Comparison of ENCODE assay signal across 8 cellular contexts in the genomic region with DNA sequence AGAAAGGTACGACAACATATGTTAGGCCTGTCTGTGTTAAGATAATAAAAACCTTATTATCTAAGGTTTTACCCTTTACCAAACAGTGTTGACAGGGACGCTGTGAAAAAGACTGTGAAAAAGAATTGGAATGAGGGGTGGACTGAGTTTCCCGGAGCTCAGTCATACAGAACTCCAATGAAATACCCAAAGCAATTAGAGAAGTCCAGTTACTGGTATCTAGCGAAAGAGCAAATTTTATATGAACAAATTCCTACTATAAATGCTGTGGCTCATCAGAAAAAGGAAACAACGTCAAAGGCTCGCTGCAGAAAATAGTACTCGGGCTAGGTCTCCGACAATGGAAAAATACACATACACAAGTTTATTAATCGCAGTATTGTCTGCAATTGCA. TPM values are rescaled to one million over a fixed set of nuclear protein-coding genes. Genes with fewer than 3 reads are reported as not detected.
DNase-seq lines count a peak whose midpoint lies in the region; ATAC-seq lines count a peak whose summit lies in the region.

No MANE protein-coding gene starts in this region.

- peak overlapping the region; percentile 98 for H3K4me3 Mint-ChIP-seq in activated T-helper 2 cell treated with anti-CD3 and anti-CD28 coated beads, Interferon-gamma antibody, Interleukin-2, Interleukin-4, amounts not matched to agents 10 μg/mL and 5 μg/mL and 100 μg/mL, durations not matched to agents 14 hours and 24 hours and 36 hours (ENCODE audit: low read depth)

- no peaks in the 10 kb centered on the region for H3K9me3 Mint-ChIP-seq in activated T-helper 2 cell treated with anti-CD3 and anti-CD28 coated beads, Interferon-gamma antibody, Interleukin-2, Interleukin-4, amounts not matched to agents 10 μg/mL and 5 μg/mL and 100 μg/mL, durations not matched to agents 14 hours and 24 hours and 36 hours

- peaks cover 20% of the 10 kb centered on the region for H3K36me3 Mint-ChIP-seq in activated T-helper 2 cell treated with anti-CD3 and anti-CD28 coated beads, Interferon-gamma antibody, Interleukin-2, Interleukin-4, amounts not matched to agents 10 μg/mL and 5 μg/mL and 100 μg/mL, durations not matched to agents 14 hours and 24 hours and 36 hours (ENCODE audit: low read depth)

- ATAC-seq in HG02798 (IDR thresholded peaks at IDR 0.05; ENCODE audit: poor library complexity, unreplicated experiment) (peak; percentile 11), GM18519 (IDR thresholded peaks at IDR 0.05; ENCODE audit: low FRiP score, unreplicated experiment) (no peak)

- peak overlapping the region; percentile 83 to 98 (median 93) for H3K4me2 ChIP-seq in BLaER1 treated with 17β-estradiol and CSF1 and Interleukin-3, amounts not matched to agents 10 nM and 100 nM

- DNase-seq in activated T-helper 2 cell treated with anti-CD3 and anti-CD28 coated beads, Interferon-gamma antibody, Interleukin-2, Interleukin-4, amounts not matched to agents 10 μg/mL and 5 μg/mL and 100 μg/mL, durations not matched to agents 14 hours and 24 hours and 36 hours (ENCODE audit: low spot score) = no peak
- peak in 1 of 49 donors; percentile 18 for DNase-seq in substantia nigra (lab: John Stamatoyannopoulos, UW)
- no peak for DNase-seq in stimulated activated naive CD4-positive, alpha-beta T cell (lab: John Stamatoyannopoulos, UW)
- no peak for DNase-seq in kidney glomerular epithelial cell (lab: John Stamatoyannopoulos, UW)

- no peaks in the 10 kb centered on the region for H3K9me3 ChIP-seq in BLaER1 treated with 17β-estradiol and CSF1 and Interleukin-3, amounts not matched to agents 10 nM and 100 nM (replicated peaks in 1 of 11)
- no peaks in the 10 kb centered on the region for H3K9me3 ChIP-seq in iPS-18c (ENCODE audit: control insufficient read depth, insufficient read depth, low read length)

- H3K4me1 ChIP-seq in BLaER1 treated with 17β-estradiol and CSF1 and Interleukin-3, amounts not matched to agents 10 nM and 100 nM = peaks cover 24 to 34% (median 33%) of the 10 kb centered on the region in 10 experiments

- peak overlapping the region; percentile 88 to 99 (median 94); a peak in 21 of 22 replicates for H3K27ac ChIP-seq in BLaER1 treated with 17β-estradiol and CSF1 and Interleukin-3, amounts not matched to agents 10 nM and 100 nM
- peak overlapping the region; percentile 97 for H3K27ac ChIP-seq in substantia nigra (ENCODE audit: low read depth, low read length, poor library complexity, severe bottlenecking)

- intact Hi-C loops in activated T-helper 2 cell treated with anti-CD3 and anti-CD28 coated beads, Interferon-gamma antibody, Interleukin-2, Interleukin-4, amounts not matched to agents 10 μg/mL and 5 μg/mL and 100 μg/mL, durations not matched to agents 14 hours and 24 hours and 36 hours (cut with micrococcal nuclease) = loop anchor here (1.0 kb wide), 4 partner anchors 19 to 134 kb away; a partner anchor contains a TSS

- H3K4me1 Mint-ChIP-seq in activated T-helper 2 cell treated with anti-CD3 and anti-CD28 coated beads, Interferon-gamma antibody, Interleukin-2, Interleukin-4, amounts not matched to agents 10 μg/mL and 5 μg/mL and 100 μg/mL, durations not matched to agents 14 hours and 24 hours and 36 hours (ENCODE audit: low read depth) = peaks cover 35% of the 10 kb centered on the region

- peak overlapping the region; percentile 89 to 97 (median 91) for H3K9ac ChIP-seq in BLaER1 treated with 17β-estradiol and CSF1 and Interleukin-3, amounts not matched to agents 10 nM and 100 nM

- H4K20me1 ChIP-seq in BLaER1 treated with 17β-estradiol and CSF1 and Interleukin-3, amounts not matched to agents 10 nM and 100 nM = peaks cover 0 to 42% (median 23%) of the 10 kb centered on the region in 11 experiments; a peak in 12 of 22 replicates

- peaks cover 13 to 29% (median 19%) of the 10 kb centered on the region in 11 experiments; a peak in 21 of 22 replicates for H3K36me3 ChIP-seq in BLaER1 treated with 17β-estradiol and CSF1 and Interleukin-3, amounts not matched to agents 10 nM and 100 nM

- H3K27me3 ChIP-seq in BLaER1 treated with 17β-estradiol and CSF1 and Interleukin-3, amounts not matched to agents 10 nM and 100 nM = no peaks in the 10 kb centered on the region

- peak overlapping the region; percentile 99 for H3K27ac Mint-ChIP-seq in activated T-helper 2 cell treated with anti-CD3 and anti-CD28 coated beads, Interferon-gamma antibody, Interleukin-2, Interleukin-4, amounts not matched to agents 10 μg/mL and 5 μg/mL and 100 μg/mL, durations not matched to agents 14 hours and 24 hours and 36 hours

- H3K4me3 ChIP-seq in BLaER1 treated with 17β-estradiol and CSF1 and Interleukin-3, amounts not matched to agents 10 nM and 100 nM = peak overlapping the region; percentile 86 to 97 (median 92)
- H3K4me3 ChIP-seq in iPS-18c (ENCODE audit: insufficient read depth, low read depth, low read length) = peak overlapping the region; percentile 28; the same call in 1 of the 2 replicates

- no peaks in the 10 kb centered on the region for H3K27me3 Mint-ChIP-seq in activated T-helper 2 cell treated with anti-CD3 and anti-CD28 coated beads, Interferon-gamma antibody, Interleukin-2, Interleukin-4, amounts not matched to agents 10 μg/mL and 5 μg/mL and 100 μg/mL, durations not matched to agents 14 hours and 24 hours and 36 hours (ENCODE audit: low read depth)

RNA-seq across cellular contexts. Expression of a gene that starts 0.7 kb away (rescaled TPM):
- total RNA-seq in activated T-helper 2 cell treated with anti-CD3 and anti-CD28 coated beads, Interferon-gamma antibody, Interleukin-2, Interleukin-4, amounts not matched to agents 10 μg/mL and 5 μg/mL and 100 μg/mL, durations not matched to agents 14 hours and 24 hours and 36 hours = 19.2 and 21.6 TPM in 2 replicates

RNA-seq across cellular contexts. Expression of a gene that starts 38.2 kb away (rescaled TPM):
- total RNA-seq in activated T-helper 2 cell treated with anti-CD3 and anti-CD28 coated beads, Interferon-gamma antibody, Interleukin-2, Interleukin-4, amounts not matched to agents 10 μg/mL and 5 μg/mL and 100 μg/mL, durations not matched to agents 14 hours and 24 hours and 36 hours = 3.2 and 3.3 TPM in 2 replicates
